Comparison of ENCODE assay signal across 1 cellular context in genomic region chrX:108081110-108081509, GRCh38.
TF ChIP-seq lines count a peak whose summit lies in the region.

No MANE protein-coding gene starts in this region.

TF ChIP-seq in HEK293, 187 proteins besides CTCF, POLR2A, EP300 and RAD21 (continued from another document):
- TF ChIP-seq, protein P1, sequence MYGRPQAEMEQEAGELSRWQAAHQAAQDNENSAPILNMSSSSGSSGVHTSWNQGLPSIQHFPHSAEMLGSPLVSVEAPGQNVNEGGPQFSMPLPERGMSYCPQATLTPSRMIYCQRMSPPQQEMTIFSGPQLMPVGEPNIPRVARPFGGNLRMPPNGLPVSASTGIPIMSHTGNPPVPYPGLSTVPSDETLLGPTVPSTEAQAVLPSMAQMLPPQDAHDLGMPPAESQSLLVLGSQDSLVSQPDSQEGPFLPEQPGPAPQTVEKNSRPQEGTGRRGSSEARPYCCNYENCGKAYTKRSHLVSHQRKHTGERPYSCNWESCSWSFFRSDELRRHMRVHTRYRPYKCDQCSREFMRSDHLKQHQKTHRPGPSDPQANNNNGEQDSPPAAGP (tag by site-specific recombination; IDR thresholded peaks at IDR 0.05) = no peak
- no peak for TF ChIP-seq ZNF341 (tag by site-specific recombination; IDR thresholded peaks at IDR 0.05; ENCODE audit: low read depth)
- TF ChIP-seq, protein P2, sequence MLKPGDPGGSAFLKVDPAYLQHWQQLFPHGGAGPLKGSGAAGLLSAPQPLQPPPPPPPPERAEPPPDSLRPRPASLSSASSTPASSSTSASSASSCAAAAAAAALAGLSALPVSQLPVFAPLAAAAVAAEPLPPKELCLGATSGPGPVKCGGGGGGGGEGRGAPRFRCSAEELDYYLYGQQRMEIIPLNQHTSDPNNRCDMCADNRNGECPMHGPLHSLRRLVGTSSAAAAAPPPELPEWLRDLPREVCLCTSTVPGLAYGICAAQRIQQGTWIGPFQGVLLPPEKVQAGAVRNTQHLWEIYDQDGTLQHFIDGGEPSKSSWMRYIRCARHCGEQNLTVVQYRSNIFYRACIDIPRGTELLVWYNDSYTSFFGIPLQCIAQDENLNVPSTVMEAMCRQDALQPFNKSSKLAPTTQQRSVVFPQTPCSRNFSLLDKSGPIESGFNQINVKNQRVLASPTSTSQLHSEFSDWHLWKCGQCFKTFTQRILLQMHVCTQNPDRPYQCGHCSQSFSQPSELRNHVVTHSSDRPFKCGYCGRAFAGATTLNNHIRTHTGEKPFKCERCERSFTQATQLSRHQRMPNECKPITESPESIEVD (tag by site-specific recombination; IDR thresholded peaks at IDR 0.05) = peak; percentile 49
- TF ChIP-seq ZNF585B (tag by site-specific recombination; IDR thresholded peaks at IDR 0.05) = no peak
- TF ChIP-seq TCF7L2 (IDR thresholded peaks at IDR 0.05; ENCODE audit: borderline replicate concordance, low read depth, low read length) = peak; percentile 73; the same call in 1 of the 2 replicates
- TF ChIP-seq SETDB1 (IDR thresholded peaks at IDR 0.05; ENCODE audit: insufficient read length, low read length) = no peak
- no peak for TF ChIP-seq ZXDB (tag by site-specific recombination; IDR thresholded peaks at IDR 0.05)
- no peak for TF ChIP-seq GFI1B (tag by site-specific recombination; IDR thresholded peaks at IDR 0.05)
- no peak for TF ChIP-seq ZNF621 (tag by site-specific recombination; IDR thresholded peaks at IDR 0.05)
- TF ChIP-seq ZIC2 (tag by site-specific recombination; IDR thresholded peaks at IDR 0.05) = peak; percentile 40; the same call in 1 of the 2 replicates
- TF ChIP-seq ZNF266 (tag by site-specific recombination; IDR thresholded peaks at IDR 0.05; ENCODE audit: low read depth) = no peak
- TF ChIP-seq BCL6B (tag by site-specific recombination; IDR thresholded peaks at IDR 0.05) = peak; percentile 22; the same call in 1 of the 2 replicates
- no peak for TF ChIP-seq ZNF473 (tag by site-specific recombination; IDR thresholded peaks at IDR 0.05)
- no peak for TF ChIP-seq ZNF501 (tag by site-specific recombination; IDR thresholded peaks at IDR 0.05)
